In genomic region chr5:22295832-22296231, GRCh38 we compare ENCODE assay signal across 9 cellular contexts.
"Had no signal": no experiment of that assay in that cellular context is flagged by ENCODE, and none has a peak within 500 bp of the region (broad histone marks: within the 10 kb centered on the region; RNA-seq: fewer than 3 reads in every experiment).

No MANE protein-coding gene starts in this region.

- ATAC-seq: HCT116 had no signal

- H3K36me3 Mint-ChIP-seq: IgD-negative memory B cell had no signal

- H3K4me3 Mint-ChIP-seq: HFFc6, IgD-negative memory B cell had no signal

- H3K27me3 Mint-ChIP-seq: IgD-negative memory B cell had no signal

- H3K4me3 ChIP-seq: GM23248, HAP-1 had no signal

- DNase-seq: GM23248, GOT3, H7, HFFc6, KG1 had no signal

- H3K9ac ChIP-seq: GM23248 had no signal

- H3K4me1 ChIP-seq: HAP-1 had no signal

- H3K4me1 Mint-ChIP-seq: IgD-negative memory B cell had no signal

- H3K27ac Mint-ChIP-seq: HFFc6, IgD-negative memory B cell had no signal

- H3K9me3 ChIP-seq: HAP-1 had no signal

- H2AFZ ChIP-seq: GM23248 had no signal

- H3K27ac ChIP-seq: GM23248, HL-60 had no signal

- H3K36me3 ChIP-seq: HAP-1 had no signal
